20 cellular contexts compared by ENCODE assay signal in the genomic region with DNA sequence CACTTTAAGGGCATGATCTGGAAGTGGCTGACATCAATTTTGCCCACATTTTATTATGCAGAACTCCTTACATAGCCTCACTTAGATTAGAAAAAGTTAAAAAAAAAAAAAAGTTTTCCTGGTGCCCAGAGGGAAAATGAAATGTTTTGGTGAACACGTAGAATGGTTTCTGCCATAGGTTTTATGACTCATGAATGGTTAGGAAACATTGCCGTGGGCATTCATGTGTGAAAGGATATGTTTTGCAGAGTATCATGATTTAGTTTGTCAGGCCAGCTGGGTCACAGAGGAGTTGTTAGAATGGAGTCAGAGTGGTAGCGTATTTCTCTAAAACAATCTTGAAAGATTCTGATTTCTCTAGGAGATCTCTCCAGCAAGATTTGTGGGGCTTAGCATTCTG.
A peak's percentile ranks its signal among the peaks of the same experiment; 100 is the strongest.
DNase-seq lines count a peak whose midpoint lies in the region; ATAC-seq and TF ChIP-seq lines count a peak whose summit lies in the region.
"Had no signal": no experiment of that assay in that cellular context is flagged by ENCODE, and none has a peak within 500 bp of the region (broad histone marks: within the 10 kb centered on the region; RNA-seq: fewer than 3 reads in every experiment).

No MANE protein-coding gene starts in this region.

- in situ Hi-C loops in astrocyte of the cerebellum (cut with HindIII; ENCODE audit: low sequenced_read_pairs): no loop called here

- no peak overlapping the region for H3K4me3 ChIP-seq in astrocyte of the cerebellum (ENCODE audit: low read depth, low read length)
- H3K4me3 ChIP-seq: transverse colon had no signal

- DNase-seq in EL (peak; percentile 68), RPMI7951 (ENCODE audit: low read depth) (peak; percentile 92), astrocyte of the cerebellum (ENCODE audit: low read depth) (peak; percentile 53), kidney tubule cell (ENCODE audit: low spot score) (peak; percentile 62), pons (ENCODE audit: low spot score) (no peak), caudate nucleus (lab: John Stamatoyannopoulos, UW) (no peak), NCI-H1436 (lab: John Stamatoyannopoulos, UW) (no peak)
- DNase-seq: activated CD4-positive, alpha-beta T cell treated with anti-CD3 and anti-CD28 coated beads, Interleukin-2, amount 50 U/mL, for 1 hour; activated gamma-delta T cell; NCI-H1105 treated with DMSO at 0.1 percent for 48 hours; NCI-H2107; NCI-H524; nephron progenitor cell; stimulated activated CD4-positive, alpha-beta T cell treated with anti-CD3 and anti-CD28 coated beads, Interleukin-2, amount 100 ng/mL, for 24 hours; stimulated activated naive CD4-positive, alpha-beta T cell; T-cell; transverse colon had no signal

- ATAC-seq in HG02798 (IDR thresholded peaks at IDR 0.05; ENCODE audit: poor library complexity, unreplicated experiment): no peak
- ATAC-seq: left lobe of liver, Right ventricle myocardium inferior, T-cell had no signal

- H3K27ac ChIP-seq in caudate nucleus (ENCODE audit: low read depth, low read length): no peak overlapping the region
- H3K27ac ChIP-seq: transverse colon had no signal

- TF ChIP-seq CTCF in astrocyte of the cerebellum (IDR thresholded peaks at IDR 0.05; ENCODE audit: low read depth, low read length, missing control alignments): no peak

Comparison
In these comparisons a context has a peak if more than half of its experiments do, and no peak if none do; other contexts are left out.
1. DNase-seq: peak in EL (single experiment), RPMI7951 (single experiment), astrocyte of the cerebellum (single experiment) and kidney tubule cell (single experiment); none in pons (single experiment), caudate nucleus (0 of 61) and NCI-H1436 (single experiment).